Comparison of ENCODE assay signal across 8 cellular contexts in the genomic region with DNA sequence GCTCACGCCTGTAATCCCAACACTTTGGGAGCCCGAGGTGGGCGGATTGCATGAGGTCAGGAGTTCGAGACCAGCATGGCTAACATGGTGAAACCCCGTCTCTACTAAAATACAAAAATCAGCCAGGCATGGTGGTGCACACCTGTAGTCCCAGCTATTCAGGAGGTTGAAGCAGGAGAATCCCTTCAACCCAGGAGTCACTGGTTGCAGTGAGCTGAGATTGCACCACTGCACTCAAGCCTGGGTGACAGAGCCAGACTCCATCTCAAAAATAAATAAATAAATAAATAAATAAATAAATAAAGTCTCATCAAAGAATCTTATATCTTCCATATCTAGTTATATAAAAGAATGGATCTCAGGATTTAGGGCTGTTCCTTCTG. TPM values are rescaled to one million over a fixed set of nuclear protein-coding genes. Genes with fewer than 3 reads are reported as not detected.
DNase-seq lines count a peak whose midpoint lies in the region; ATAC-seq and TF ChIP-seq lines count a peak whose summit lies in the region.
"Not testable (repeated sequence)": the region's sequence is repeated elsewhere in the genome, so short reads cannot be mapped to it uniquely, and the experiment has no call there.

No MANE protein-coding gene starts in this region.

- H3K9me3 ChIP-seq in GM23248 (ENCODE audit: low read depth); SJSA1 (replicated peaks); heart right ventricle: not testable (repeated sequence)

- peaks cover 29% of the 10 kb centered on the region for H3K79me2 ChIP-seq in GM23248 (ENCODE audit: insufficient read depth)

- H3K27me3 Mint-ChIP-seq in activated T-helper 1 cell treated with anti-CD3 and anti-CD28 coated beads, Interleukin-12 subunit alpha, Interleukin-12 subunit beta, Interleukin-2, Interleukin-4 antibody, amounts not matched to agents 30 ng/mL and 10 ng/mL and 1 ng/mL, durations not matched to agents 14 hours and 24 hours and 36 hours (ENCODE audit: insufficient read depth); natural killer cell (ENCODE audit: low read depth in 2 of 2): not testable (repeated sequence)

- not testable (repeated sequence) for TF ChIP-seq CTCF in 22Rv1 (IDR thresholded peaks at IDR 0.05); choroid plexus epithelial cell (conservative IDR thresholded peaks at IDR 0.05; ENCODE audit: low read depth, low read length); heart right ventricle (IDR thresholded peaks at IDR 0.05); natural killer cell (IDR thresholded peaks at IDR 0.05)

- H3K9ac ChIP-seq in GM23248: peak overlapping the region; percentile 88

- WGBS in GM23248 (ENCODE audit: low coverage in 1 of 2, low lambda C conversion rate in 2 of 2, missing lambda C conversion rate in 2 of 2), 2 experiments: 60 to 71% methylated on average over 5 of the region's 5 CpGs
- 82 to 89% methylated on average over 5 of the region's 5 CpGs for WGBS in heart right ventricle, 2 donors

- H4K20me1 ChIP-seq in GM23248 (ENCODE audit: insufficient read depth): not testable (repeated sequence)

- H3K4me1 Mint-ChIP-seq in activated T-helper 1 cell treated with anti-CD3 and anti-CD28 coated beads, Interleukin-12 subunit alpha, Interleukin-12 subunit beta, Interleukin-2, Interleukin-4 antibody, amounts not matched to agents 30 ng/mL and 10 ng/mL and 1 ng/mL, durations not matched to agents 14 hours and 24 hours and 36 hours (ENCODE audit: low read depth): peaks cover 28% of the 10 kb centered on the region
- peaks cover 18 to 29% of the 10 kb centered on the region in 2 donors for H3K4me1 Mint-ChIP-seq in natural killer cell

- 0 out of 2 replicates have a peak, but pooled peaks cover 11% of the 10 kb centered on the region for H3F3A ChIP-seq in GM23248 (ENCODE audit: insufficient read depth)

- not testable (repeated sequence) for H3K9me2 ChIP-seq in GM23248 (ENCODE audit: insufficient read depth)

- in situ Hi-C loops in GM23248 (cut with MboI): not testable (repeated sequence)

- peak overlapping the region; percentile 90 for H3K4me2 ChIP-seq in GM23248 (ENCODE audit: unreplicated experiment)

- H3K4me3 ChIP-seq in GM23248 (peak overlapping the region; percentile 89), SJSA1 (peak overlapping the region; percentile 67), choroid plexus epithelial cell (ENCODE audit: low read depth, low read length) (peak overlapping the region; percentile 92), heart right ventricle (peak overlapping the region in 6 of 10 donors; percentile 62 to 76 (median 72))

- not testable (repeated sequence) for ATAC-seq in heart right ventricle, natural killer cell

- peak overlapping the region; percentile 99 for H2AFZ ChIP-seq in GM23248

- not testable (repeated sequence) for H3K36me3 Mint-ChIP-seq in activated T-helper 1 cell treated with anti-CD3 and anti-CD28 coated beads, Interleukin-12 subunit alpha, Interleukin-12 subunit beta, Interleukin-2, Interleukin-4 antibody, amounts not matched to agents 30 ng/mL and 10 ng/mL and 1 ng/mL, durations not matched to agents 14 hours and 24 hours and 36 hours (ENCODE audit: low read depth); natural killer cell

- H3K27ac Mint-ChIP-seq in activated T-helper 1 cell treated with anti-CD3 and anti-CD28 coated beads, Interleukin-12 subunit alpha, Interleukin-12 subunit beta, Interleukin-2, Interleukin-4 antibody, amounts not matched to agents 30 ng/mL and 10 ng/mL and 1 ng/mL, durations not matched to agents 14 hours and 24 hours and 36 hours: peak overlapping the region; percentile 99
- peak overlapping the region; percentile 98 to 100 for H3K27ac Mint-ChIP-seq in natural killer cell

- peak overlapping the region; percentile 100 for H3K4me3 Mint-ChIP-seq in activated T-helper 1 cell treated with anti-CD3 and anti-CD28 coated beads, Interleukin-12 subunit alpha, Interleukin-12 subunit beta, Interleukin-2, Interleukin-4 antibody, amounts not matched to agents 30 ng/mL and 10 ng/mL and 1 ng/mL, durations not matched to agents 14 hours and 24 hours and 36 hours
- H3K4me3 Mint-ChIP-seq in natural killer cell: peak overlapping the region; percentile 99

- DNase-seq in GM23248; SJSA1 (ENCODE audit: low read depth in 1 of 2, low spot score in 2 of 2); activated T-helper 1 cell treated with anti-CD3 and anti-CD28 coated beads, Interleukin-12 subunit alpha, Interleukin-12 subunit beta, Interleukin-2, Interleukin-4 antibody, amounts not matched to agents 30 ng/mL and 10 ng/mL and 1 ng/mL, durations not matched to agents 14 hours and 24 hours and 36 hours (ENCODE audit: low spot score); choroid plexus epithelial cell (ENCODE audit: low read depth); heart right ventricle; natural killer cell: not testable (repeated sequence)
- DNase-seq in stimulated activated CD8-positive, alpha-beta memory T cell treated with anti-CD3 and anti-CD28 coated beads, Interleukin-4, amount 100 ng/mL, for 48 hours: peak; percentile 34

- not testable (repeated sequence) for H3K9me3 Mint-ChIP-seq in activated T-helper 1 cell treated with anti-CD3 and anti-CD28 coated beads, Interleukin-12 subunit alpha, Interleukin-12 subunit beta, Interleukin-2, Interleukin-4 antibody, amounts not matched to agents 30 ng/mL and 10 ng/mL and 1 ng/mL, durations not matched to agents 14 hours and 24 hours and 36 hours; natural killer cell

- intact Hi-C loops in activated T-helper 1 cell treated with anti-CD3 and anti-CD28 coated beads, Interleukin-12 subunit alpha, Interleukin-12 subunit beta, Interleukin-2, Interleukin-4 antibody, amounts not matched to agents 30 ng/mL and 10 ng/mL and 1 ng/mL, durations not matched to agents 14 hours and 24 hours and 36 hours (cut with micrococcal nuclease): loop anchor here (5.0 to 10.0 kb wide), 2 partner anchors 487 to 1274 kb away; partner anchors contain the start of genes C12orf43 and SETD1B
- intact Hi-C loops in heart right ventricle (cut with DNase I); natural killer cell (cut with micrococcal nuclease): not testable (repeated sequence)

- H3K36me3 ChIP-seq in GM23248 (ENCODE audit: low read depth); heart right ventricle: not testable (repeated sequence)
- H3K36me3 ChIP-seq in SJSA1: peaks cover 13% of the 10 kb centered on the region

- not testable (repeated sequence) for H3K4me1 ChIP-seq in GM23248 (ENCODE audit: insufficient read depth); SJSA1 (replicated peaks)
- H3K4me1 ChIP-seq in heart right ventricle: peaks cover 0 to 24% (median 16%) of the 10 kb centered on the region in 9 donors

- not testable (repeated sequence) for H3K27me3 ChIP-seq in GM23248 (replicated peaks; ENCODE audit: insufficient read depth); SJSA1 (replicated peaks); heart right ventricle

- peak overlapping the region; percentile 93 for H3K27ac ChIP-seq in 22Rv1
- peak overlapping the region; percentile 73 for H3K27ac ChIP-seq in GM23248
- not testable (repeated sequence) for H3K27ac ChIP-seq in SJSA1
- H3K27ac ChIP-seq in heart right ventricle: peak overlapping the region in 7 of 10 donors; percentile 87 to 96 (median 92)

RNA-seq across cellular contexts. Expression of gene COQ5, which starts 1.3 kb away (rescaled TPM):
- total RNA-seq in GM23248 (2014; rRNA removed; shearing (Covaris generic)): 32.6 and 33.0 TPM in 2 replicates
- polyA plus RNA-seq in GM23248 (2016; fragmentation: Nextera tagmentation; extraction: Ambion mirVana) (39.9 and 42.9 TPM in 2 replicates), heart right ventricle (10 to 100 TPM; 32.5 to 64.5 TPM)
- 42.3 and 47.8 TPM in 2 replicates for total RNA-seq in SJSA1 (2014; rRNA removed; shearing (Covaris generic))
- total RNA-seq in activated T-helper 1 cell treated with anti-CD3 and anti-CD28 coated beads, Interleukin-12 subunit alpha, Interleukin-12 subunit beta, Interleukin-2, Interleukin-4 antibody, amounts not matched to agents 30 ng/mL and 10 ng/mL and 1 ng/mL, durations not matched to agents 14 hours and 24 hours and 36 hours: 27.8 and 29.8 TPM in 2 replicates
- total RNA-seq in heart right ventricle (10 to 100 TPM; 32.0 to 56.0 (median 43.6) TPM), natural killer cell (10 to 100 TPM; 11.4 to 17.1 (median 14.6) TPM)

RNA-seq across cellular contexts. Expression of gene RNF10, which starts 3.9 kb away (rescaled TPM):
- total RNA-seq in GM23248 (2014; rRNA removed; shearing (Covaris generic)): 52.6 and 69.3 TPM in 2 replicates
- polyA plus RNA-seq in GM23248 (2016; fragmentation: Nextera tagmentation; extraction: Ambion mirVana): 114 and 130 TPM in 2 replicates
- 45.3 and 54.7 TPM in 2 replicates for total RNA-seq in SJSA1 (2014; rRNA removed; shearing (Covaris generic))
- 170 and 181 TPM in 2 replicates for total RNA-seq in activated T-helper 1 cell treated with anti-CD3 and anti-CD28 coated beads, Interleukin-12 subunit alpha, Interleukin-12 subunit beta, Interleukin-2, Interleukin-4 antibody, amounts not matched to agents 30 ng/mL and 10 ng/mL and 1 ng/mL, durations not matched to agents 14 hours and 24 hours and 36 hours
- total RNA-seq in heart right ventricle: 100 to 1,000 TPM; 228 to 359 (median 271) TPM
- 100 to 1,000 TPM; 218 to 778 TPM for polyA plus RNA-seq in heart right ventricle
- total RNA-seq in natural killer cell: 100 to 1,000 TPM; 371 to 488 (median 389) TPM

RNA-seq across cellular contexts. Expression of gene DYNLL1, which starts 34.4 kb away (rescaled TPM):
- total RNA-seq in GM23248 (2014; rRNA removed; shearing (Covaris generic)): 301 and 340 TPM in 2 replicates
- polyA plus RNA-seq in GM23248 (2016; fragmentation: Nextera tagmentation; extraction: Ambion mirVana) (778 and 782 TPM in 2 replicates), heart right ventricle (100 to 1,000 TPM; 136 to 352 TPM)
- 251 and 497 TPM in 2 replicates for total RNA-seq in SJSA1 (2014; rRNA removed; shearing (Covaris generic))
- 341 and 356 TPM in 2 replicates for total RNA-seq in activated T-helper 1 cell treated with anti-CD3 and anti-CD28 coated beads, Interleukin-12 subunit alpha, Interleukin-12 subunit beta, Interleukin-2, Interleukin-4 antibody, amounts not matched to agents 30 ng/mL and 10 ng/mL and 1 ng/mL, durations not matched to agents 14 hours and 24 hours and 36 hours
- total RNA-seq in heart right ventricle (100 to 1,000 TPM in 9 of 10 donors, 10 to 100 TPM in 1; 94.0 to 227 (median 120) TPM), natural killer cell (100 to 1,000 TPM in 1 of 3 donors, 10 to 100 TPM in 2; 69.7 to 110 (median 77.2) TPM)

RNA-seq across cellular contexts. Expression of gene POP5, which starts 50.9 kb away (rescaled TPM):
- total RNA-seq in GM23248 (2014; rRNA removed; shearing (Covaris generic)): 20.1 and 38.9 TPM in 2 replicates
- polyA plus RNA-seq in GM23248 (2016; fragmentation: Nextera tagmentation; extraction: Ambion mirVana): 63.3 and 68.4 TPM in 2 replicates
- 44.8 and 49.7 TPM in 2 replicates for total RNA-seq in SJSA1 (2014; rRNA removed; shearing (Covaris generic))
- total RNA-seq in activated T-helper 1 cell treated with anti-CD3 and anti-CD28 coated beads, Interleukin-12 subunit alpha, Interleukin-12 subunit beta, Interleukin-2, Interleukin-4 antibody, amounts not matched to agents 30 ng/mL and 10 ng/mL and 1 ng/mL, durations not matched to agents 14 hours and 24 hours and 36 hours: 83.3 and 85.0 TPM in 2 replicates
- 10 to 100 TPM; 21.1 to 49.9 (median 36.9) TPM for total RNA-seq in heart right ventricle
- polyA plus RNA-seq in heart right ventricle: 10 to 100 TPM; 31.7 to 59.6 TPM
- total RNA-seq in natural killer cell: 10 to 100 TPM; 38.7 to 54.3 (median 42.9) TPM
